Comparison of ENCODE assay signal across 16 cellular contexts in genomic region chr13:27097691-27098090, GRCh38.
A peak's percentile ranks its signal among the peaks of the same experiment; 100 is the strongest.
DNase-seq lines count a peak whose midpoint lies in the region; ATAC-seq, FAIRE-seq and TF ChIP-seq lines count a peak whose summit lies in the region.
"Had no signal": no experiment of that assay in that cellular context is flagged by ENCODE, and none has a peak within 500 bp of the region (broad histone marks: within the 10 kb centered on the region; RNA-seq: fewer than 3 reads in every experiment).

No MANE protein-coding gene starts in this region.

- CTCF ChIA-PET in activated CD8-positive, alpha-beta memory T cell treated with anti-CD3 and anti-CD28 coated beads, Interleukin-2, amount 10 ng/mL, durations not matched to agents 7 days and 5 days (lab: Charles Lee) = no interaction called here

- no peak overlapping the region for H3K27ac ChIP-seq in endodermal cell (ENCODE audit: low read depth, low read length)
- no peak overlapping the region for H3K27ac ChIP-seq in esophagus squamous epithelium
- H3K27ac ChIP-seq: BLaER1 treated with 17β-estradiol and CSF1 and Interleukin-3, amounts not matched to agents 10 nM and 100 nM; GM23248 had no signal

- H3K9me3 ChIP-seq in endodermal cell (ENCODE audit: control insufficient read depth, low read length) (no peaks in the 10 kb centered on the region), esophagus squamous epithelium (no peaks in the 10 kb centered on the region)
- H3K9me3 ChIP-seq: BLaER1 treated with 17β-estradiol and CSF1 and Interleukin-3, amounts not matched to agents 10 nM and 100 nM; HAP-1 had no signal

- peaks cover 87% of the 10 kb centered on the region for H3K36me3 Mint-ChIP-seq in activated T-cell treated with anti-CD3 and anti-CD28 coated beads, Interleukin-2, amount 50 U/mL, for 24 hours (ENCODE audit: low read depth)
- peaks cover 52% of the 10 kb centered on the region for H3K36me3 Mint-ChIP-seq in activated T-cell treated with anti-CD3 and anti-CD28 coated beads, Interleukin-2, amount 50 U/mL, for 4 hours (ENCODE audit: insufficient read depth)
- peaks cover 90% of the 10 kb centered on the region for H3K36me3 Mint-ChIP-seq in activated T-helper 17 cell treated with anti-CD3 and anti-CD28 coated beads, Interleukin-2, amount 50 U/mL, for 72 hours (ENCODE audit: low read depth)
- peaks cover 25% of the 10 kb centered on the region for H3K36me3 Mint-ChIP-seq in endodermal cell (ENCODE audit: low read depth)
- peaks cover 56% of the 10 kb centered on the region for H3K36me3 Mint-ChIP-seq in activated CD8-positive, alpha-beta memory T cell treated with anti-CD3 and anti-CD28 coated beads, Interleukin-2, amount 10 ng/mL, durations not matched to agents 7 days and 5 days

- H3K36me3 ChIP-seq in endodermal cell (ENCODE audit: control insufficient read depth, insufficient read depth, low read length) (peaks cover 65% of the 10 kb centered on the region), esophagus squamous epithelium (peaks cover 0 to 43% (median 0%) of the 10 kb centered on the region in 3 donors)
- H3K36me3 ChIP-seq: HAP-1 had no signal

- no peaks in the 10 kb centered on the region for H3K27me3 Mint-ChIP-seq in activated T-cell treated with anti-CD3 and anti-CD28 coated beads, Interleukin-2, amount 50 U/mL, for 24 hours
- H3K27me3 Mint-ChIP-seq in activated T-cell treated with anti-CD3 and anti-CD28 coated beads, Interleukin-2, amount 50 U/mL, for 4 hours (ENCODE audit: low read depth) = no peaks in the 10 kb centered on the region
- no peaks in the 10 kb centered on the region for H3K27me3 Mint-ChIP-seq in activated T-helper 17 cell treated with anti-CD3 and anti-CD28 coated beads, Interleukin-2, amount 50 U/mL, for 72 hours
- no peaks in the 10 kb centered on the region for H3K27me3 Mint-ChIP-seq in endodermal cell (ENCODE audit: insufficient read depth)
- H3K27me3 Mint-ChIP-seq in activated CD8-positive, alpha-beta memory T cell treated with anti-CD3 and anti-CD28 coated beads, Interleukin-2, amount 10 ng/mL, durations not matched to agents 7 days and 5 days = no peaks in the 10 kb centered on the region
- H3K27me3 Mint-ChIP-seq: B cell had no signal

- no peak for ATAC-seq in activated T-cell treated with anti-CD3 and anti-CD28 coated beads, Interleukin-2, amount 50 U/mL, for 4 hours
- peak; percentile 57 for ATAC-seq in activated T-helper 17 cell treated with anti-CD3 and anti-CD28 coated beads, Interleukin-2, amount 50 U/mL, for 72 hours (replicated peaks)
- no peak for ATAC-seq in activated CD8-positive, alpha-beta memory T cell treated with anti-CD3 and anti-CD28 coated beads, Interleukin-2, amount 10 ng/mL, durations not matched to agents 7 days and 5 days
- ATAC-seq in Right ventricle myocardium inferior = no peak
- ATAC-seq: CD8-positive, alpha-beta T cell had no signal

- TF ChIP-seq CTCF in endodermal cell (conservative IDR thresholded peaks at IDR 0.05) (no peak), esophagus squamous epithelium (IDR thresholded peaks at IDR 0.05) (no peak)

- peaks cover 38% of the 10 kb centered on the region for H3K4me1 Mint-ChIP-seq in activated T-cell treated with anti-CD3 and anti-CD28 coated beads, Interleukin-2, amount 50 U/mL, for 24 hours (ENCODE audit: low read depth)
- H3K4me1 Mint-ChIP-seq in activated T-cell treated with anti-CD3 and anti-CD28 coated beads, Interleukin-2, amount 50 U/mL, for 4 hours (ENCODE audit: low read depth) = peaks cover 19% of the 10 kb centered on the region
- H3K4me1 Mint-ChIP-seq in activated T-helper 17 cell treated with anti-CD3 and anti-CD28 coated beads, Interleukin-2, amount 50 U/mL, for 72 hours = peaks cover 25% of the 10 kb centered on the region
- H3K4me1 Mint-ChIP-seq in endodermal cell = no peaks in the 10 kb centered on the region
- peaks cover 32% of the 10 kb centered on the region for H3K4me1 Mint-ChIP-seq in activated CD8-positive, alpha-beta memory T cell treated with anti-CD3 and anti-CD28 coated beads, Interleukin-2, amount 10 ng/mL, durations not matched to agents 7 days and 5 days

- H3K4me3 ChIP-seq in endodermal cell (ENCODE audit: low read length) = no peak overlapping the region
- H3K4me3 ChIP-seq in esophagus squamous epithelium = no peak overlapping the region
- H3K4me3 ChIP-seq: BLaER1 treated with 17β-estradiol and CSF1 and Interleukin-3, amounts not matched to agents 10 nM and 100 nM; GM23248; HAP-1 had no signal

- H3K9ac ChIP-seq in endodermal cell (ENCODE audit: extremely low read depth, low read length, poor library complexity, severe bottlenecking) = no peak overlapping the region
- H3K9ac ChIP-seq: BLaER1 treated with 17β-estradiol and CSF1 and Interleukin-3, amounts not matched to agents 10 nM and 100 nM; GM23248 had no signal

- intact Hi-C loops in esophagus squamous epithelium (cut with DNase I) = no loop called here
- intact Hi-C loops in Right ventricle myocardium inferior (cut with DNase I) = no loop called here

- DNase-seq in activated T-cell treated with anti-CD3 and anti-CD28 coated beads, Interleukin-2, amount 50 U/mL, for 24 hours = no peak
- no peak for DNase-seq in activated T-cell treated with anti-CD3 and anti-CD28 coated beads, Interleukin-2, amount 50 U/mL, for 4 hours
- no peak for DNase-seq in GM19239 (ENCODE audit: insufficient read length, low spot score)
- DNase-seq in endodermal cell = no peak
- DNase-seq in esophagus squamous epithelium (lab: John Stamatoyannopoulos, UW) = no peak
- no peak for DNase-seq in activated CD8-positive, alpha-beta memory T cell treated with anti-CD3 and anti-CD28 coated beads, Interleukin-2, amount 10 ng/mL, durations not matched to agents 7 days and 5 days
- DNase-seq in Right ventricle myocardium inferior (ENCODE audit: missing footprints) = no peak
- DNase-seq: Calu3; CD8-positive, alpha-beta T cell; DMS79 treated with DMSO at 0.1 percent for 48 hours; GF-D8; GM23248 had no signal

- H3K4me1 ChIP-seq in endodermal cell (ENCODE audit: control insufficient read depth, insufficient read depth, low read length) = no peaks in the 10 kb centered on the region
- H3K4me1 ChIP-seq in esophagus squamous epithelium = peaks cover 0 to 9% (median 0%) of the 10 kb centered on the region in 3 donors
- H3K4me1 ChIP-seq: HAP-1 had no signal

- no peaks in the 10 kb centered on the region for H3K27me3 ChIP-seq in endodermal cell (ENCODE audit: control insufficient read depth, insufficient read depth, low read length, poor library complexity, severe bottlenecking)
- no peaks in the 10 kb centered on the region for H3K27me3 ChIP-seq in esophagus squamous epithelium
- H3K27me3 ChIP-seq: BLaER1 treated with 17β-estradiol and CSF1 and Interleukin-3, amounts not matched to agents 10 nM and 100 nM had no signal

- TF ChIP-seq POLR2A in esophagus squamous epithelium (IDR thresholded peaks at IDR 0.05) = no peak

- H3K9me3 Mint-ChIP-seq in activated T-cell treated with anti-CD3 and anti-CD28 coated beads, Interleukin-2, amount 50 U/mL, for 24 hours = no peaks in the 10 kb centered on the region
- no peaks in the 10 kb centered on the region for H3K9me3 Mint-ChIP-seq in activated T-cell treated with anti-CD3 and anti-CD28 coated beads, Interleukin-2, amount 50 U/mL, for 4 hours
- H3K9me3 Mint-ChIP-seq in activated T-helper 17 cell treated with anti-CD3 and anti-CD28 coated beads, Interleukin-2, amount 50 U/mL, for 72 hours = no peaks in the 10 kb centered on the region
- H3K9me3 Mint-ChIP-seq in endodermal cell = no peaks in the 10 kb centered on the region
- no peaks in the 10 kb centered on the region for H3K9me3 Mint-ChIP-seq in activated CD8-positive, alpha-beta memory T cell treated with anti-CD3 and anti-CD28 coated beads, Interleukin-2, amount 10 ng/mL, durations not matched to agents 7 days and 5 days (ENCODE audit: low read depth)
- H3K9me3 Mint-ChIP-seq: CD8-positive, alpha-beta T cell had no signal

- H3K4me3 Mint-ChIP-seq in activated T-cell treated with anti-CD3 and anti-CD28 coated beads, Interleukin-2, amount 50 U/mL, for 24 hours = no peak overlapping the region
- no peak overlapping the region for H3K4me3 Mint-ChIP-seq in activated T-cell treated with anti-CD3 and anti-CD28 coated beads, Interleukin-2, amount 50 U/mL, for 4 hours
- H3K4me3 Mint-ChIP-seq in activated T-helper 17 cell treated with anti-CD3 and anti-CD28 coated beads, Interleukin-2, amount 50 U/mL, for 72 hours = no peak overlapping the region
- H3K4me3 Mint-ChIP-seq in endodermal cell = no peak overlapping the region
- no peak overlapping the region for H3K4me3 Mint-ChIP-seq in activated CD8-positive, alpha-beta memory T cell treated with anti-CD3 and anti-CD28 coated beads, Interleukin-2, amount 10 ng/mL, durations not matched to agents 7 days and 5 days
- H3K4me3 Mint-ChIP-seq: B cell; CD8-positive, alpha-beta T cell had no signal

- H3K27ac Mint-ChIP-seq in activated T-cell treated with anti-CD3 and anti-CD28 coated beads, Interleukin-2, amount 50 U/mL, for 24 hours = peak overlapping the region; percentile 24
- H3K27ac Mint-ChIP-seq in activated T-helper 17 cell treated with anti-CD3 and anti-CD28 coated beads, Interleukin-2, amount 50 U/mL, for 72 hours = peak overlapping the region; percentile 5
- H3K27ac Mint-ChIP-seq in endodermal cell = peak overlapping the region; percentile 38
- no peak overlapping the region for H3K27ac Mint-ChIP-seq in activated CD8-positive, alpha-beta memory T cell treated with anti-CD3 and anti-CD28 coated beads, Interleukin-2, amount 10 ng/mL, durations not matched to agents 7 days and 5 days
- H3K27ac Mint-ChIP-seq: B cell; CD8-positive, alpha-beta T cell had no signal

- FAIRE-seq in GM19239 (lab: Jason Lieb, UNC) = peak; percentile 79
